Comparison of ENCODE assay signal across 1 cellular context in the genomic region with DNA sequence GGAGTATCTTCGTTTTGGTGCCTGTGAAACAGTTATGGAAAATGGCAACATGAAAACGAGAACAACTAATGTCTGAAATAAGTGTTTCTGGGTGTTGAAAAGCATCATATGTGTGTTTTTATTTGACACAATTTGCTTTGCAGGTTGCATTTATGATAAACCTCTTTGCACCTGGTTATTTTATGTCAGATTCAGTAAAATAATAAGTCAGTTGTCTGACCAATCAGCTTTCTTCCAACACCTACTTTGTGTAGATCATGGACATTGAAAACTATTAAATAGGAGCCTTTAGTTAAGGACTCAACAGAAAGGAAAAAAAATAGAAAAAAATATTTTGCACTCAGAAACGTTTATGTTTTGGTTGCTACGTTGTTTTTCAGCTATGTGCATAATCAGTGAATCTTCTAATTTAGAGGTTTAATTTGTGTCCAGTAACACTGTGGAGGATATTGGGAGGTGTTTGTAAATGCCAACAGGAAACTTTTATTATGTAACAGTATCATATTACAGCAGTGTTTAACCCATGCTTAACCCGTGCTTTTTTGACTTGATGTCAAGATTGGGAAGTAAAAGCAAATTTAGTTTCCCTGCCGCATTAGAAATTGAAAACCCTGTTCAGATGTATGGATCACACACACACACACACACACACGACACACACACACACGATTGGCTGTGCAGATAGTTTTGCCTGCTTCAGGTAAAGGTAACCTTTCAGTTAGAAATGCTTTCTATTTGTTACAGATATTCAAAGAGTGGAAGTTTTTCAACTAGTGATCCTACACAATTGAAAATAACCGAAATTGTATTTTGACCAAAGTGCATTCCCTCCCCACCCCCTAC.
TF ChIP-seq lines count a peak whose summit lies in the region.

No MANE protein-coding gene starts in this region.

TF ChIP-seq in HepG2, 621 proteins besides CTCF, POLR2A, EP300 and RAD21 (continued from another document and continues in another):
- TF ChIP-seq, protein P1, sequence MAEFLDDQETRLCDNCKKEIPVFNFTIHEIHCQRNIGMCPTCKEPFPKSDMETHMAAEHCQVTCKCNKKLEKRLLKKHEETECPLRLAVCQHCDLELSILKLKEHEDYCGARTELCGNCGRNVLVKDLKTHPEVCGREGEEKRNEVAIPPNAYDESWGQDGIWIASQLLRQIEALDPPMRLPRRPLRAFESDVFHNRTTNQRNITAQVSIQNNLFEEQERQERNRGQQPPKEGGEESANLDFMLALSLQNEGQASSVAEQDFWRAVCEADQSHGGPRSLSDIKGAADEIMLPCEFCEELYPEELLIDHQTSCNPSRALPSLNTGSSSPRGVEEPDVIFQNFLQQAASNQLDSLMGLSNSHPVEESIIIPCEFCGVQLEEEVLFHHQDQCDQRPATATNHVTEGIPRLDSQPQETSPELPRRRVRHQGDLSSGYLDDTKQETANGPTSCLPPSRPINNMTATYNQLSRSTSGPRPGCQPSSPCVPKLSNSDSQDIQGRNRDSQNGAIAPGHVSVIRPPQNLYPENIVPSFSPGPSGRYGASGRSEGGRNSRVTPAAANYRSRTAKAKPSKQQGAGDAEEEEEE (CRISPR knock-in tag; IDR thresholded peaks at IDR 0.05; ENCODE audit: borderline replicate concordance), result no peak
- TF ChIP-seq ZNF709 (CRISPR knock-in tag; IDR thresholded peaks at IDR 0.05) (no peak), NPAS2 (CRISPR knock-in tag; IDR thresholded peaks at IDR 0.05; ENCODE audit: borderline replicate concordance) (no peak), HOXA5 (CRISPR knock-in tag; IDR thresholded peaks at IDR 0.05) (no peak), ZNF331 (CRISPR knock-in tag; IDR thresholded peaks at IDR 0.05) (no peak), ZSCAN9 (CRISPR knock-in tag; IDR thresholded peaks at IDR 0.05; ENCODE audit: borderline replicate concordance) (no peak), KMT2A (CRISPR knock-in tag; IDR thresholded peaks at IDR 0.05) (no peak), GTF2F1 (IDR thresholded peaks at IDR 0.05; ENCODE audit: low read length) (no peak), HCFC1 (IDR thresholded peaks at IDR 0.05; ENCODE audit: low read depth, low read length) (no peak), TEAD3 (CRISPR knock-in tag; optimal IDR thresholded peaks at IDR 0.05; ENCODE audit: borderline replicate concordance) (peak; percentile 7), SAP130 (CRISPR knock-in tag; IDR thresholded peaks at IDR 0.05; ENCODE audit: low read depth) (peak; percentile 40; the same call in 1 of the 2 replicates), CC2D1A (CRISPR knock-in tag; IDR thresholded peaks at IDR 0.05) (no peak), ATF7-NPFF (CRISPR knock-in tag; IDR thresholded peaks at IDR 0.05; ENCODE audit: low read depth) (no peak), ZNF780A (CRISPR knock-in tag; IDR thresholded peaks at IDR 0.05) (no peak), ADNP (CRISPR knock-in tag; IDR thresholded peaks at IDR 0.05) (no peak), SETDB1 (CRISPR knock-in tag; IDR thresholded peaks at IDR 0.05; ENCODE audit: borderline replicate concordance) (no peak), NBN (conservative IDR thresholded peaks at IDR 0.05) (no peak), NR2C2 (CRISPR knock-in tag; IDR thresholded peaks at IDR 0.05; ENCODE audit: borderline replicate concordance) (0 out of 2 replicates have a peak, but pooled peaks have one; percentile 16), THRA (CRISPR knock-in tag; IDR thresholded peaks at IDR 0.05; ENCODE audit: borderline replicate concordance) (no peak), GATAD1 (CRISPR knock-in tag; IDR thresholded peaks at IDR 0.05) (no peak), ZNF792 (CRISPR knock-in tag; IDR thresholded peaks at IDR 0.05) (no peak), TCF12 (IDR thresholded peaks at IDR 0.05) (no peak), TCF12 (CRISPR knock-in tag; IDR thresholded peaks at IDR 0.05) (no peak), TOE1 (CRISPR knock-in tag; IDR thresholded peaks at IDR 0.05) (no peak), KDM5A (IDR thresholded peaks at IDR 0.05; ENCODE audit: borderline replicate concordance, low read length) (no peak), ATM (IDR thresholded peaks at IDR 0.05; ENCODE audit: borderline replicate concordance) (no peak), AHDC1 (CRISPR knock-in tag; IDR thresholded peaks at IDR 0.05; ENCODE audit: borderline replicate concordance) (no peak), ZNF788 (CRISPR knock-in tag; IDR thresholded peaks at IDR 0.05; ENCODE audit: borderline replicate concordance) (no peak), MXD4 (CRISPR knock-in tag; IDR thresholded peaks at IDR 0.05) (0 out of 2 replicates have a peak, but pooled peaks have one; percentile 15), ZNF619 (CRISPR knock-in tag; IDR thresholded peaks at IDR 0.05) (no peak), RORA (CRISPR knock-in tag; IDR thresholded peaks at IDR 0.05) (no peak), ELF1 (CRISPR knock-in tag; IDR thresholded peaks at IDR 0.05) (no peak), HNRNPUL1 (IDR thresholded peaks at IDR 0.05; ENCODE audit: low read depth, low read length) (no peak), RBAK (CRISPR knock-in tag; IDR thresholded peaks at IDR 0.05) (no peak), EED (CRISPR knock-in tag; IDR thresholded peaks at IDR 0.05) (no peak)
- TF ChIP-seq, protein P2, sequence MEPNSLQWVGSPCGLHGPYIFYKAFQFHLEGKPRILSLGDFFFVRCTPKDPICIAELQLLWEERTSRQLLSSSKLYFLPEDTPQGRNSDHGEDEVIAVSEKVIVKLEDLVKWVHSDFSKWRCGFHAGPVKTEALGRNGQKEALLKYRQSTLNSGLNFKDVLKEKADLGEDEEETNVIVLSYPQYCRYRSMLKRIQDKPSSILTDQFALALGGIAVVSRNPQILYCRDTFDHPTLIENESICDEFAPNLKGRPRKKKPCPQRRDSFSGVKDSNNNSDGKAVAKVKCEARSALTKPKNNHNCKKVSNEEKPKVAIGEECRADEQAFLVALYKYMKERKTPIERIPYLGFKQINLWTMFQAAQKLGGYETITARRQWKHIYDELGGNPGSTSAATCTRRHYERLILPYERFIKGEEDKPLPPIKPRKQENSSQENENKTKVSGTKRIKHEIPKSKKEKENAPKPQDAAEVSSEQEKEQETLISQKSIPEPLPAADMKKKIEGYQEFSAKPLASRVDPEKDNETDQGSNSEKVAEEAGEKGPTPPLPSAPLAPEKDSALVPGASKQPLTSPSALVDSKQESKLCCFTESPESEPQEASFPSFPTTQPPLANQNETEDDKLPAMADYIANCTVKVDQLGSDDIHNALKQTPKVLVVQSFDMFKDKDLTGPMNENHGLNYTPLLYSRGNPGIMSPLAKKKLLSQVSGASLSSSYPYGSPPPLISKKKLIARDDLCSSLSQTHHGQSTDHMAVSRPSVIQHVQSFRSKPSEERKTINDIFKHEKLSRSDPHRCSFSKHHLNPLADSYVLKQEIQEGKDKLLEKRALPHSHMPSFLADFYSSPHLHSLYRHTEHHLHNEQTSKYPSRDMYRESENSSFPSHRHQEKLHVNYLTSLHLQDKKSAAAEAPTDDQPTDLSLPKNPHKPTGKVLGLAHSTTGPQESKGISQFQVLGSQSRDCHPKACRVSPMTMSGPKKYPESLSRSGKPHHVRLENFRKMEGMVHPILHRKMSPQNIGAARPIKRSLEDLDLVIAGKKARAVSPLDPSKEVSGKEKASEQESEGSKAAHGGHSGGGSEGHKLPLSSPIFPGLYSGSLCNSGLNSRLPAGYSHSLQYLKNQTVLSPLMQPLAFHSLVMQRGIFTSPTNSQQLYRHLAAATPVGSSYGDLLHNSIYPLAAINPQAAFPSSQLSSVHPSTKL (CRISPR knock-in tag; IDR thresholded peaks at IDR 0.05), result peak; percentile 63; the same call in 1 of the 2 replicates
- TF ChIP-seq, protein P3, sequence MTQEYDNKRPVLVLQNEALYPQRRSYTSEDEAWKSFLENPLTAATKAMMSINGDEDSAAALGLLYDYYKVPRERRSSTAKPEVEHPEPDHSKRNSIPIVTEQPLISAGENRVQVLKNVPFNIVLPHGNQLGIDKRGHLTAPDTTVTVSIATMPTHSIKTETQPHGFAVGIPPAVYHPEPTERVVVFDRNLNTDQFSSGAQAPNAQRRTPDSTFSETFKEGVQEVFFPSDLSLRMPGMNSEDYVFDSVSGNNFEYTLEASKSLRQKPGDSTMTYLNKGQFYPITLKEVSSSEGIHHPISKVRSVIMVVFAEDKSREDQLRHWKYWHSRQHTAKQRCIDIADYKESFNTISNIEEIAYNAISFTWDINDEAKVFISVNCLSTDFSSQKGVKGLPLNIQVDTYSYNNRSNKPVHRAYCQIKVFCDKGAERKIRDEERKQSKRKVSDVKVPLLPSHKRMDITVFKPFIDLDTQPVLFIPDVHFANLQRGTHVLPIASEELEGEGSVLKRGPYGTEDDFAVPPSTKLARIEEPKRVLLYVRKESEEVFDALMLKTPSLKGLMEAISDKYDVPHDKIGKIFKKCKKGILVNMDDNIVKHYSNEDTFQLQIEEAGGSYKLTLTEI (CRISPR knock-in tag; conservative IDR thresholded peaks at IDR 0.05), result no peak
- TF ChIP-seq, protein P4, sequence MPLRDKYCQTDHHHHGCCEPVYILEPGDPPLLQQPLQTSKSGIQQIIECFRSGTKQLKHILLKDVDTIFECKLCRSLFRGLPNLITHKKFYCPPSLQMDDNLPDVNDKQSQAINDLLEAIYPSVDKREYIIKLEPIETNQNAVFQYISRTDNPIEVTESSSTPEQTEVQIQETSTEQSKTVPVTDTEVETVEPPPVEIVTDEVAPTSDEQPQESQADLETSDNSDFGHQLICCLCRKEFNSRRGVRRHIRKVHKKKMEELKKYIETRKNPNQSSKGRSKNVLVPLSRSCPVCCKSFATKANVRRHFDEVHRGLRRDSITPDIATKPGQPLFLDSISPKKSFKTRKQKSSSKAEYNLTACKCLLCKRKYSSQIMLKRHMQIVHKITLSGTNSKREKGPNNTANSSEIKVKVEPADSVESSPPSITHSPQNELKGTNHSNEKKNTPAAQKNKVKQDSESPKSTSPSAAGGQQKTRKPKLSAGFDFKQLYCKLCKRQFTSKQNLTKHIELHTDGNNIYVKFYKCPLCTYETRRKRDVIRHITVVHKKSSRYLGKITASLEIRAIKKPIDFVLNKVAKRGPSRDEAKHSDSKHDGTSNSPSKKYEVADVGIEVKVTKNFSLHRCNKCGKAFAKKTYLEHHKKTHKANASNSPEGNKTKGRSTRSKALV (CRISPR knock-in tag; IDR thresholded peaks at IDR 0.05), result peak; percentile 57; the same call in 1 of the 2 replicates
- TF ChIP-seq, protein P5, sequence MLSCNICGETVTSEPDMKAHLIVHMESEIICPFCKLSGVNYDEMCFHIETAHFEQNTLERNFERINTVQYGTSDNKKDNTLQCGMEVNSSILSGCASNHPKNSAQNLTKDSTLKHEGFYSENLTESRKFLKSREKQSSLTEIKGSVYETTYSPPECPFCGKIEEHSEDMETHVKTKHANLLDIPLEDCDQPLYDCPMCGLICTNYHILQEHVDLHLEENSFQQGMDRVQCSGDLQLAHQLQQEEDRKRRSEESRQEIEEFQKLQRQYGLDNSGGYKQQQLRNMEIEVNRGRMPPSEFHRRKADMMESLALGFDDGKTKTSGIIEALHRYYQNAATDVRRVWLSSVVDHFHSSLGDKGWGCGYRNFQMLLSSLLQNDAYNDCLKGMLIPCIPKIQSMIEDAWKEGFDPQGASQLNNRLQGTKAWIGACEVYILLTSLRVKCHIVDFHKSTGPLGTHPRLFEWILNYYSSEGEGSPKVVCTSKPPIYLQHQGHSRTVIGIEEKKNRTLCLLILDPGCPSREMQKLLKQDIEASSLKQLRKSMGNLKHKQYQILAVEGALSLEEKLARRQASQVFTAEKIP (CRISPR knock-in tag; IDR thresholded peaks at IDR 0.05; ENCODE audit: borderline replicate concordance), result no peak
- TF ChIP-seq, protein P6, sequence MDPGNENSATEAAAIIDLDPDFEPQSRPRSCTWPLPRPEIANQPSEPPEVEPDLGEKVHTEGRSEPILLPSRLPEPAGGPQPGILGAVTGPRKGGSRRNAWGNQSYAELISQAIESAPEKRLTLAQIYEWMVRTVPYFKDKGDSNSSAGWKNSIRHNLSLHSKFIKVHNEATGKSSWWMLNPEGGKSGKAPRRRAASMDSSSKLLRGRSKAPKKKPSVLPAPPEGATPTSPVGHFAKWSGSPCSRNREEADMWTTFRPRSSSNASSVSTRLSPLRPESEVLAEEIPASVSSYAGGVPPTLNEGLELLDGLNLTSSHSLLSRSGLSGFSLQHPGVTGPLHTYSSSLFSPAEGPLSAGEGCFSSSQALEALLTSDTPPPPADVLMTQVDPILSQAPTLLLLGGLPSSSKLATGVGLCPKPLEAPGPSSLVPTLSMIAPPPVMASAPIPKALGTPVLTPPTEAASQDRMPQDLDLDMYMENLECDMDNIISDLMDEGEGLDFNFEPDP (CRISPR knock-in tag; conservative IDR thresholded peaks at IDR 0.05), result no peak
